ENCODE assay signal across 8 cellular contexts in genomic region chr1:43348343-43348808, GRCh38. TPM values are rescaled to one million over a fixed set of nuclear protein-coding genes. Genes with fewer than 3 reads are reported as not detected.
DNase-seq lines count a peak whose midpoint lies in the region; ATAC-seq and TF ChIP-seq lines count a peak whose summit lies in the region.

No MANE protein-coding gene starts in this region.

- 12 to 20% (median 12%) methylated on average over 21 to 22 of the region's 22 CpGs for WGBS in psoas muscle, 3 donors

- ATAC-seq in SK-N-SH treated with all-trans-retinoic acid at 6 μM for 48 hours (peak; percentile 20), foreskin keratinocyte (peak; percentile 56), psoas muscle (peak; percentile 15 to 35 (median 28)), GM18868 (IDR thresholded peaks at IDR 0.05; ENCODE audit: unreplicated experiment) (no peak), HG03378 (IDR thresholded peaks at IDR 0.05; ENCODE audit: unreplicated experiment) (no peak)

- H3K4me1 ChIP-seq in foreskin keratinocyte (no peaks in the 10 kb centered on the region), psoas muscle (peaks cover 4% of the 10 kb centered on the region)

- no peaks in the 10 kb centered on the region for H3K9me3 ChIP-seq in psoas muscle

- no peaks in the 10 kb centered on the region for H3K36me3 ChIP-seq in psoas muscle (ENCODE audit: insufficient read depth in 1 of 2, low read depth in 1 of 2)

- DNase-seq in NCI-H187 (lab: John Stamatoyannopoulos, UW) = peak; percentile 38 to 71
- no peak for DNase-seq in NCI-H187 treated with DMSO at 0.1 percent for 48 hours (lab: John Stamatoyannopoulos, UW)
- peak in 1 of 2 donors; percentile 67 for DNase-seq in foreskin keratinocyte
- no peak for DNase-seq in psoas muscle
- no peak for DNase-seq in dedifferentiated amniotic fluid mesenchymal stem cell (ENCODE audit: extremely low spot score)

- H3K27me3 ChIP-seq in foreskin keratinocyte = no peaks in the 10 kb centered on the region
- H3K27me3 ChIP-seq in psoas muscle (ENCODE audit: insufficient read depth in 3 of 3, low read length in 2 of 3) = no peaks in the 10 kb centered on the region

- H3K27ac ChIP-seq in foreskin keratinocyte = peak overlapping the region; percentile 86
- H3K27ac ChIP-seq in psoas muscle = peak overlapping the region; percentile 74

- TF ChIP-seq CTCF in foreskin keratinocyte (conservative IDR thresholded peaks at IDR 0.05) = no peak
- TF ChIP-seq CTCF in psoas muscle (IDR thresholded peaks at IDR 0.05) = no peak

- intact Hi-C loops in psoas muscle (cut with DNase I) = no loop called here

- peak overlapping the region; percentile 82 for H3K4me3 ChIP-seq in psoas muscle

TF ChIP-seq in SK-N-SH treated with all-trans-retinoic acid at 6 μM for 48 hours, 23 proteins besides CTCF, POLR2A, EP300 and RAD21:
- TF ChIP-seq TOX (CRISPR knock-in tag; IDR thresholded peaks at IDR 0.05; ENCODE audit: borderline replicate concordance) (no peak), GLIS3 (CRISPR knock-in tag; IDR thresholded peaks at IDR 0.05) (no peak), ISL1 (CRISPR knock-in tag; IDR thresholded peaks at IDR 0.05) (no peak), TSHZ2 (CRISPR knock-in tag; IDR thresholded peaks at IDR 0.05) (no peak), TCF4 (CRISPR knock-in tag; IDR thresholded peaks at IDR 0.05; ENCODE audit: borderline replicate concordance) (no peak), PATZ1 (CRISPR knock-in tag; IDR thresholded peaks at IDR 0.05; ENCODE audit: borderline replicate concordance) (no peak), CREB5 (CRISPR knock-in tag; IDR thresholded peaks at IDR 0.05; ENCODE audit: low read depth) (no peak), CSRNP3 (CRISPR knock-in tag; IDR thresholded peaks at IDR 0.05) (no peak), BACH2 (CRISPR knock-in tag; IDR thresholded peaks at IDR 0.05; ENCODE audit: borderline replicate concordance) (no peak), CSDC2 (CRISPR knock-in tag; IDR thresholded peaks at IDR 0.05) (no peak), RARB (CRISPR knock-in tag; IDR thresholded peaks at IDR 0.05) (no peak), SNAI2 (CRISPR knock-in tag; IDR thresholded peaks at IDR 0.05) (no peak), OSR1 (CRISPR knock-in tag; IDR thresholded peaks at IDR 0.05) (no peak), ESRRG (CRISPR knock-in tag; IDR thresholded peaks at IDR 0.05) (no peak), PPARA (CRISPR knock-in tag; IDR thresholded peaks at IDR 0.05; ENCODE audit: borderline replicate concordance) (no peak)
TF ChIP-seq in SK-N-SH treated with all-trans-retinoic acid at 6 μM for 48 hours: peak in this region for 0.

RNA-seq across cellular contexts. Expression of gene CDC20, which starts 10.4 kb away (rescaled TPM):
- total RNA-seq in foreskin keratinocyte = 192 and 269 TPM in 2 replicates
- 230 and 312 TPM in 2 replicates for polyA plus RNA-seq in foreskin keratinocyte
- under 1 TPM in 2 of 4 donors, not detected in 2; 0.25 to 0.36 TPM for total RNA-seq in psoas muscle
- 1 to 10 TPM; 1.1 to 1.9 (median 1.6) TPM for polyA plus RNA-seq in psoas muscle

RNA-seq across cellular contexts. Expression of gene MPL, which starts 10.8 kb away (rescaled TPM):
- total RNA-seq in foreskin keratinocyte (not detected in 2 replicates), psoas muscle (under 1 TPM in 1 of 4 donors, not detected in 3; 0.11 TPM)
- polyA plus RNA-seq in foreskin keratinocyte (not detected in 2 replicates), psoas muscle (under 1 TPM in 1 of 3 donors, not detected in 2; 0.01 TPM)

RNA-seq across cellular contexts. Expression of gene ELOVL1, which starts 19.4 kb away (rescaled TPM):
- 137 and 140 TPM in 2 replicates for total RNA-seq in foreskin keratinocyte
- polyA plus RNA-seq in foreskin keratinocyte = 190 and 207 TPM in 2 replicates
- 10 to 100 TPM; 15.9 to 19.2 (median 17.6) TPM for total RNA-seq in psoas muscle
- polyA plus RNA-seq in psoas muscle = 10 to 100 TPM; 28.1 to 68.1 (median 39.2) TPM

RNA-seq across cellular contexts. Expression of gene MED8, which starts 41.2 kb away (rescaled TPM):
- total RNA-seq in foreskin keratinocyte (36.7 and 47.2 TPM in 2 replicates), psoas muscle (10 to 100 TPM; 15.4 to 18.2 (median 17.2) TPM)
- polyA plus RNA-seq in foreskin keratinocyte (40.0 and 52.2 TPM in 2 replicates), psoas muscle (10 to 100 TPM; 22.3 to 44.5 (median 27.4) TPM)

RNA-seq across cellular contexts. Expression of gene SZT2, which starts 41.3 kb away (rescaled TPM):
- total RNA-seq in foreskin keratinocyte (14.2 and 16.9 TPM in 2 replicates), psoas muscle (10 to 100 TPM; 14.2 to 24.7 (median 19.9) TPM)
- polyA plus RNA-seq in foreskin keratinocyte (5.0 and 6.2 TPM in 2 replicates), psoas muscle (10 to 100 TPM in 2 of 3 donors, 1 to 10 TPM in 1; 5.9 to 17.9 (median 10.3) TPM)

Comparison
In these comparisons a context has a peak if more than half of its experiments do, and no peak if none do; other contexts are left out.
1. DNase-seq: peak in NCI-H187 (2 of 2); none in NCI-H187 treated with DMSO at 0.1 percent for 48 hours (single experiment), psoas muscle (0 of 2) and dedifferentiated amniotic fluid mesenchymal stem cell (single experiment).
2. ATAC-seq: peak in SK-N-SH treated with all-trans-retinoic acid at 6 μM for 48 hours (single experiment), foreskin keratinocyte (single experiment) and psoas muscle (4 of 4); none in GM18868 (single experiment) and HG03378 (single experiment).
3. RNA of gene CDC20, which starts 10.4 kb away (total RNA-seq): 192 to 269 TPM in foreskin keratinocyte; 0.25 to 0.36 TPM in psoas muscle; every median in the first group is over 100 times any median in the second.